In genomic region chr14:104697892-104698583, GRCh38 we compare ENCODE assay signal across 11 cellular contexts. TPM values are rescaled to one million over a fixed set of nuclear protein-coding genes. Genes with fewer than 3 reads are reported as not detected.
DNase-seq lines count a peak whose midpoint lies in the region; ATAC-seq and TF ChIP-seq lines count a peak whose summit lies in the region.
"Had no signal": no experiment of that assay in that cellular context is flagged by ENCODE, and none has a peak within 500 bp of the region (broad histone marks: within the 10 kb centered on the region; RNA-seq: fewer than 3 reads in every experiment).

No MANE protein-coding gene starts in this region.

- no peak overlapping the region for H4K5ac ChIP-seq in H9 (ENCODE audit: insufficient read length, low read depth, low read length)

- no peak overlapping the region for H2AK5ac ChIP-seq in H9 (ENCODE audit: insufficient read length, low read length)

- no peak for TF ChIP-seq CTCF in spleen (IDR thresholded peaks at IDR 0.05 in 8 of 11, conservative IDR thresholded peaks at IDR 0.05 in 3 of 11)
- no peak for TF ChIP-seq CTCF in H9 (conservative IDR thresholded peaks at IDR 0.05)

- no peak for ATAC-seq in HG02588 (IDR thresholded peaks at IDR 0.05; ENCODE audit: unreplicated experiment)
- ATAC-seq: activated naive CD4-positive, alpha-beta T cell treated with anti-CD3 and anti-CD28 coated beads, Interleukin-2, amount 50 U/mL, for 72 hours; effector memory CD8-positive, alpha-beta T cell had no signal

- H3K23me2 ChIP-seq in H9 (ENCODE audit: insufficient read length, low read depth, low read length, poor library complexity, severe bottlenecking): no peaks in the 10 kb centered on the region

- H2BK5ac ChIP-seq in H9 (ENCODE audit: insufficient read length, low read length): no peak overlapping the region

- no peak overlapping the region for H2BK120ac ChIP-seq in H9 (ENCODE audit: low read depth, low read length, poor library complexity, severe bottlenecking)

- H2AFZ ChIP-seq in H9 (ENCODE audit: low read length): no peak overlapping the region

- no peak overlapping the region for H4K8ac ChIP-seq in H9 (replicated peaks; ENCODE audit: insufficient read length, low read depth, low read length)

- H3K36me3 ChIP-seq in adipocyte (ENCODE audit: control insufficient read depth, insufficient read depth, low read length, severe bottlenecking) (peaks cover 29% of the 10 kb centered on the region), spleen (peaks cover 0 to 60% (median 23%) of the 10 kb centered on the region in 6 donors)

- no peak for TF ChIP-seq POLR2A in spleen (IDR thresholded peaks at IDR 0.05)

- no peak overlapping the region for H3K23ac ChIP-seq in H9 (ENCODE audit: insufficient read length, low read depth, low read length)

- H3K18ac ChIP-seq in H9 (ENCODE audit: insufficient read length, low read depth, low read length): no peak overlapping the region

- no peak overlapping the region for H3K4me3 Mint-ChIP-seq in H9
- H3K4me3 Mint-ChIP-seq: effector memory CD8-positive, alpha-beta T cell had no signal

- H3K9me3 ChIP-seq in adipocyte (ENCODE audit: control insufficient read depth, low read length) (no peaks in the 10 kb centered on the region), spleen (no peaks in the 10 kb centered on the region), H9 (ENCODE audit: control insufficient read depth, low read depth, low read length) (no peaks in the 10 kb centered on the region)

- H3K4ac ChIP-seq in H9 (ENCODE audit: low read depth, low read length): no peak overlapping the region

- 0 out of 7 replicates have a peak overlapping the region, but pooled peaks of 1 of the 3 experiments have one; percentile 44 for H3K27ac Mint-ChIP-seq in H9

- H3K56ac ChIP-seq in H9 (ENCODE audit: insufficient read length, low read depth, low read length): no peak overlapping the region

- no peaks in the 10 kb centered on the region; the same call in 1 of the 2 replicates for H3K27me3 Mint-ChIP-seq in H9 (ENCODE audit: low read depth)
- H3K27me3 Mint-ChIP-seq: effector memory CD8-positive, alpha-beta T cell had no signal

- no peaks in the 10 kb centered on the region for H3K9me3 Mint-ChIP-seq in H9
- H3K9me3 Mint-ChIP-seq: activated naive CD4-positive, alpha-beta T cell treated with anti-CD3 and anti-CD28 coated beads, Interleukin-2, amount 50 U/mL, for 72 hours; effector memory CD8-positive, alpha-beta T cell had no signal

- no peaks in the 10 kb centered on the region for H3K79me2 ChIP-seq in H9 (ENCODE audit: insufficient read depth, low read length)

- H3K36me3 Mint-ChIP-seq in H9 (ENCODE audit: insufficient read depth in 1 of 3, low read depth in 3 of 3): peaks cover 6 to 13% (median 9%) of the 10 kb centered on the region in 3 experiments; a peak in 6 of 7 replicates
- H3K36me3 Mint-ChIP-seq: activated naive CD4-positive, alpha-beta T cell treated with anti-CD3 and anti-CD28 coated beads, Interleukin-2, amount 50 U/mL, for 72 hours had no signal

- DNase-seq in EH (ENCODE audit: low read depth) (peak; percentile 72), adipocyte (ENCODE audit: low read depth) (peak; percentile 30), hepatic stellate cell (ENCODE audit: low spot score) (peak; percentile 93), spleen (no peak), SK-N-DZ (ENCODE audit: low spot score) (no peak), NCI-H1436 (lab: John Stamatoyannopoulos, UW) (no peak), H9 (no peak)
- DNase-seq: effector memory CD8-positive, alpha-beta T cell; NCI-H82 had no signal

- no peak overlapping the region for H2BK20ac ChIP-seq in H9 (ENCODE audit: low read depth, low read length, poor library complexity, severe bottlenecking)

- H3K4me2 ChIP-seq in H9 (ENCODE audit: insufficient read depth, insufficient read length, low read length): no peak overlapping the region

- intact Hi-C loops in spleen (cut with DNase I; ENCODE audit: low total_unique reads): no loop called here

- H3K27me3 ChIP-seq in adipocyte (replicated peaks; ENCODE audit: control insufficient read depth, insufficient read depth, low read length): no peaks in the 10 kb centered on the region
- no peaks in the 10 kb centered on the region for H3K27me3 ChIP-seq in spleen (replicated peaks in 1 of 7)
- H3K27me3 ChIP-seq in H9 (ENCODE audit: insufficient read depth, low read length): no peaks in the 10 kb centered on the region

- H3K4me1 ChIP-seq in adipocyte (ENCODE audit: control insufficient read depth, insufficient read depth, low read length): peaks cover 37% of the 10 kb centered on the region
- peaks cover 30 to 90% (median 63%) of the 10 kb centered on the region in 6 donors for H3K4me1 ChIP-seq in spleen
- peaks cover 4% of the 10 kb centered on the region; the same call in 1 of the 2 replicates for H3K4me1 ChIP-seq in H9 (ENCODE audit: insufficient read depth, low read length)

- H4K20me1 ChIP-seq in H9 (ENCODE audit: control insufficient read depth, insufficient read depth, insufficient read length): no peaks in the 10 kb centered on the region

- no peak overlapping the region for H2BK15ac ChIP-seq in H9 (ENCODE audit: low read depth, low read length)

- H3K79me1 ChIP-seq in H9 (ENCODE audit: insufficient read depth, low read depth, low read length, poor library complexity, severe bottlenecking): no peaks in the 10 kb centered on the region

- H3K14ac ChIP-seq in H9 (ENCODE audit: insufficient read depth, low read length): no peak overlapping the region; the same call in 1 of the 2 replicates

- peak overlapping the region; percentile 60 for H3K9ac ChIP-seq in adipocyte (ENCODE audit: low read length)
- H3K9ac ChIP-seq in H9 (ENCODE audit: extremely low read depth, insufficient read length, low read length): no peak overlapping the region

- no peak overlapping the region for H2BK12ac ChIP-seq in H9 (ENCODE audit: insufficient read length, low read depth, low read length)

- H3K27ac ChIP-seq in spleen (peak overlapping the region in 5 of 8 donors; percentile 13 to 90 (median 86)), H9 (ENCODE audit: insufficient read length, low read depth, low read length) (no peak overlapping the region)

- 74 to 93% (median 77%) methylated on average over 12 to 19 of the region's 19 CpGs for WGBS in spleen, 5 donors
- no CpG with 5 or more reads among the region's 19 CpGs for whole genome bisulfite sequencing in H9 (ENCODE audit: extremely low coverage, insufficient read length, low lambda C conversion rate)

- H4K91ac ChIP-seq in H9 (ENCODE audit: insufficient read length, low read depth, low read length): no peak overlapping the region

- H3K4me3 ChIP-seq in adipocyte (ENCODE audit: low read length): peak overlapping the region; percentile 34
- no peak overlapping the region for H3K4me3 ChIP-seq in spleen

- H3K4me1 Mint-ChIP-seq in H9: peaks cover 25 to 42% of the 10 kb centered on the region in 2 experiments

- no peak overlapping the region for H3T11ph ChIP-seq in H9 (ENCODE audit: low read length)

RNA-seq across cellular contexts. Expression of gene INF2, which starts 8.6 kb away (rescaled TPM):
- 100 to 1,000 TPM in 3 of 7 donors, 10 to 100 TPM in 4; 66.9 to 110 (median 96.4) TPM for total RNA-seq in spleen
- 100 to 1,000 TPM in 2 of 3 donors, 10 to 100 TPM in 1; 56.6 to 120 (median 102) TPM for polyA plus RNA-seq in spleen
- polyA plus RNA-seq in SK-N-DZ (2014; cell fraction: cytosol; rRNA removed): 12.4 and 17.6 TPM in 2 replicates
- polyA plus RNA-seq in SK-N-DZ (2014; cell fraction: nucleus; rRNA removed): 28.3 and 37.7 TPM in 2 replicates
- 58.3 and 59.1 TPM in 2 replicates for total RNA-seq in H9 (2021)

RNA-seq across cellular contexts. Expression of gene ADSS1, which starts 26.0 kb away (rescaled TPM):
- total RNA-seq in spleen (10 to 100 TPM in 1 of 7 donors, 1 to 10 TPM in 6; 2.7 to 11.7 (median 8.3) TPM), H9 (2021) (7.8 and 8.5 TPM in 2 replicates)
- polyA plus RNA-seq in spleen: 1 to 10 TPM; 3.0 to 3.7 (median 3.2) TPM
- 0.26 and 0.58 TPM in 2 replicates for polyA plus RNA-seq in SK-N-DZ (2014; cell fraction: cytosol; rRNA removed)
- polyA plus RNA-seq in SK-N-DZ (2014; cell fraction: nucleus; rRNA removed): 1.4 and 2.1 TPM in 2 replicates

RNA-seq across cellular contexts. Expression of gene SIVA1, which starts 54.9 kb away (rescaled TPM):
- 100 to 1,000 TPM in 3 of 7 donors, 10 to 100 TPM in 4; 56.7 to 198 (median 76.4) TPM for total RNA-seq in spleen
- 100 to 1,000 TPM; 119 to 226 (median 184) TPM for polyA plus RNA-seq in spleen
- 289 and 437 TPM in 2 replicates for polyA plus RNA-seq in SK-N-DZ (2014; cell fraction: cytosol; rRNA removed)
- polyA plus RNA-seq in SK-N-DZ (2014; cell fraction: nucleus; rRNA removed): 345 and 429 TPM in 2 replicates
- total RNA-seq in H9 (2021): 125 and 128 TPM in 2 replicates

Comparison
In these comparisons a context has a peak if more than half of its experiments do, and no peak if none do; other contexts are left out.
1. DNase-seq: peak in EH (single experiment), adipocyte (single experiment) and hepatic stellate cell (single experiment); none in spleen (single experiment), SK-N-DZ (single experiment), NCI-H1436 (single experiment) and H9 (single experiment).